In the genomic region with DNA sequence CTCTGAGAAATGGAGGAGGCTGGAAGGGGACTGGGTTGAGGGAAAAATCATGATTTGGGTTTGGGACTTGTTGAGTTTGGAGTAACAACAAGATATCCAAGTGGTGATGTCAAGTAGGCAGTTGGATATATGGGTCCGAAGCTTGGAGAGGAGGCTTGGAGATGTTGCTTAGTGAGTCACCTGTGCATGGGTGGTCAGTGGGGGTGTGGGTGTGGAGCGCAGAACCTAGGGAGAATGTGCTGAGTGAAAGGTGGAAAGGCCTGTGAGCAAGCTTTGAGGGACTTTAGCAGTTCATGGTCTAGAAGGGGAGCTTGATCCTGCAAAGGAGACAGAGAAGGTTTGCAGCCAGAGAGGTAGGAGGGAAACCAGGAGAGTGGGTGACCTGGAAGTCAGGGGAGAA, we compare ENCODE assay signal across 15 cellular contexts. TPM values are rescaled to one million over a fixed set of nuclear protein-coding genes. Genes with fewer than 3 reads are reported as not detected.
DNase-seq lines count a peak whose midpoint lies in the region; TF ChIP-seq lines count a peak whose summit lies in the region.
"Had no signal": no experiment of that assay in that cellular context is flagged by ENCODE, and none has a peak within 500 bp of the region (broad histone marks: within the 10 kb centered on the region; RNA-seq: fewer than 3 reads in every experiment).

No MANE protein-coding gene starts in this region.

- intact Hi-C loops in ascending aorta (cut with DNase I) = loop anchor here (2.0 kb wide), 1 partner anchor 74 kb away; no protein-coding TSS in a partner anchor
- intact Hi-C loops in posterior vena cava (cut with DNase I) = no loop called here
- intact Hi-C loops in CD14-positive monocyte (cut with micrococcal nuclease) = no loop called here

- peaks cover 6 to 9% of the 10 kb centered on the region in 2 donors for H3K36me3 Mint-ChIP-seq in CD14-positive monocyte
- H3K36me3 Mint-ChIP-seq in HFFc6 (ENCODE audit: low read depth) = no peaks in the 10 kb centered on the region; the same call in 1 of the 2 replicates

- H3K9me3 Mint-ChIP-seq in CD14-positive monocyte (peaks cover 0 to 8% (median 0%) of the 10 kb centered on the region in 7 donors), HFFc6 (no peaks in the 10 kb centered on the region)
- H3K9me3 Mint-ChIP-seq: CD8-positive, alpha-beta T cell; GM23338 had no signal

- H3K4me1 Mint-ChIP-seq in CD14-positive monocyte (peaks cover 9% of the 10 kb centered on the region), HFFc6 (ENCODE audit: low read depth) (peaks cover 4% of the 10 kb centered on the region; the same call in 1 of the 2 replicates)

- no peak overlapping the region for H3K27ac ChIP-seq in HEK293 (ENCODE audit: extremely low read depth, low read depth, low read length)
- H3K27ac ChIP-seq in ascending aorta = peak overlapping the region; percentile 11 to 28
- H3K27ac ChIP-seq: 22Rv1, A549, BLaER1, HL-60 had no signal

- H3K27me3 Mint-ChIP-seq in CD14-positive monocyte (ENCODE audit: low read depth in 3 of 3) = peaks cover 11 to 20% (median 13%) of the 10 kb centered on the region in 3 donors
- peaks cover 8% of the 10 kb centered on the region for H3K27me3 Mint-ChIP-seq in HFFc6 (ENCODE audit: insufficient read depth)

- CTCF ChIA-PET in HEK293 (lab: Yijun Ruan, JAX) = interaction anchor here (0.6 to 3.5 kb wide), 8 partner anchors 11 to 678 kb away, joined by 3 to 14 read pairs (median 4); no protein-coding TSS in a partner anchor

- TF ChIP-seq CTCF in HEK293 (tag by site-specific recombination; IDR thresholded peaks at IDR 0.05) (no peak), ascending aorta (IDR thresholded peaks at IDR 0.05) (no peak), CD14-positive monocyte (IDR thresholded peaks at IDR 0.05) (no peak), HFFc6 (IDR thresholded peaks at IDR 0.05) (no peak)

- H3K4me3 ChIP-seq in HEK293 (ENCODE audit: low read depth, low read length) = no peak overlapping the region
- H3K4me3 ChIP-seq in ascending aorta = no peak overlapping the region
- H3K4me3 ChIP-seq: A549, BLaER1, GM23338 had no signal

- no peaks in the 10 kb centered on the region for H3K9me3 ChIP-seq in HEK293 (ENCODE audit: control insufficient read depth, insufficient read depth, low read depth, low read length)
- no peaks in the 10 kb centered on the region for H3K9me3 ChIP-seq in ascending aorta
- H3K9me3 ChIP-seq: A549, BLaER1 had no signal

- no peaks in the 10 kb centered on the region for H3K27me3 ChIP-seq in ascending aorta
- H3K27me3 ChIP-seq: BLaER1 had no signal

- H3K4me3 Mint-ChIP-seq in CD14-positive monocyte (no peak overlapping the region), HFFc6 (no peak overlapping the region)
- H3K4me3 Mint-ChIP-seq: CD8-positive, alpha-beta T cell; GM23338 had no signal

- POLR2A ChIA-PET in HEK293 (lab: Yijun Ruan, JAX) = interaction anchor here (0.5 kb wide), 1 partner anchor 1024 kb away, joined by 3 read pairs; no protein-coding TSS in a partner anchor

- DNase-seq in ascending aorta (ENCODE audit: low spot score in 2 of 2) (no peak), islet precursor cell (peak; percentile 43), posterior vena cava (ENCODE audit: low spot score) (peak; percentile 36), CD14-positive monocyte (ENCODE audit: low spot score) (no peak), HFFc6 (no peak), HCEC 1CT (no peak)
- DNase-seq: Calu3; CD8-positive, alpha-beta T cell; DMS79 treated with DMSO at 0.1 percent for 48 hours had no signal

- H3K36me3 ChIP-seq in HEK293 (ENCODE audit: control insufficient read depth in 2 of 2, insufficient read depth in 1 of 2, low read length in 2 of 2) = peaks cover 0 to 19% of the 10 kb centered on the region in 2 experiments; a peak in 1 of 3 replicates
- H3K36me3 ChIP-seq in ascending aorta = peaks cover 11 to 58% of the 10 kb centered on the region in 2 donors

- H3K27ac Mint-ChIP-seq in CD14-positive monocyte (no peak overlapping the region), HFFc6 (no peak overlapping the region)
- H3K27ac Mint-ChIP-seq: CD8-positive, alpha-beta T cell; GM23338 had no signal

- no peaks in the 10 kb centered on the region for H3K4me1 ChIP-seq in HEK293 (ENCODE audit: control insufficient read depth, insufficient read depth, low read length)
- peaks cover 13 to 15% of the 10 kb centered on the region in 2 donors for H3K4me1 ChIP-seq in ascending aorta

TF ChIP-seq in HEK293, 187 proteins besides CTCF, POLR2A, EP300 and RAD21:
- TF ChIP-seq ZNF211 (tag by site-specific recombination; IDR thresholded peaks at IDR 0.05; ENCODE audit: low read depth) = no peak
- no peak for TF ChIP-seq PRDM1 (tag by site-specific recombination; IDR thresholded peaks at IDR 0.05)
- no peak for TF ChIP-seq WT1 (tag by site-specific recombination; IDR thresholded peaks at IDR 0.05)
- no peak for TF ChIP-seq ZNF394 (tag by site-specific recombination; IDR thresholded peaks at IDR 0.05; ENCODE audit: borderline replicate concordance)
- peak; percentile 66; the same call in 1 of the 2 replicates for TF ChIP-seq EGR2 (tag by site-specific recombination; IDR thresholded peaks at IDR 0.05; ENCODE audit: low read depth)
- no peak for TF ChIP-seq MZF1 (tag by site-specific recombination; IDR thresholded peaks at IDR 0.05; ENCODE audit: borderline replicate concordance)
- TF ChIP-seq SCRT2 (tag by site-specific recombination; IDR thresholded peaks at IDR 0.05) = peak; percentile 43; the same call in 1 of the 2 replicates
- TF ChIP-seq KLF16 (tag by site-specific recombination; IDR thresholded peaks at IDR 0.05) = no peak
- peak; percentile 63 for TF ChIP-seq ZFHX2 (tag by site-specific recombination; conservative IDR thresholded peaks at IDR 0.05)
- no peak for TF ChIP-seq PATZ1 (tag by site-specific recombination; IDR thresholded peaks at IDR 0.05)
- TF ChIP-seq HOXD13 (CRISPR knock-in tag; IDR thresholded peaks at IDR 0.05; ENCODE audit: borderline replicate concordance) = no peak
- no peak for TF ChIP-seq ZNF221 (tag by site-specific recombination; IDR thresholded peaks at IDR 0.05; ENCODE audit: borderline replicate concordance)
- no peak for TF ChIP-seq ZNF664 (tag by site-specific recombination; IDR thresholded peaks at IDR 0.05)
- TF ChIP-seq ZNF670 (tag by site-specific recombination; IDR thresholded peaks at IDR 0.05; ENCODE audit: low read depth) = no peak
- TF ChIP-seq ZNF214 (tag by site-specific recombination; IDR thresholded peaks at IDR 0.05; ENCODE audit: borderline replicate concordance) = no peak
- TF ChIP-seq ZNF585B (tag by site-specific recombination; IDR thresholded peaks at IDR 0.05) = no peak
- TF ChIP-seq, protein P1, sequence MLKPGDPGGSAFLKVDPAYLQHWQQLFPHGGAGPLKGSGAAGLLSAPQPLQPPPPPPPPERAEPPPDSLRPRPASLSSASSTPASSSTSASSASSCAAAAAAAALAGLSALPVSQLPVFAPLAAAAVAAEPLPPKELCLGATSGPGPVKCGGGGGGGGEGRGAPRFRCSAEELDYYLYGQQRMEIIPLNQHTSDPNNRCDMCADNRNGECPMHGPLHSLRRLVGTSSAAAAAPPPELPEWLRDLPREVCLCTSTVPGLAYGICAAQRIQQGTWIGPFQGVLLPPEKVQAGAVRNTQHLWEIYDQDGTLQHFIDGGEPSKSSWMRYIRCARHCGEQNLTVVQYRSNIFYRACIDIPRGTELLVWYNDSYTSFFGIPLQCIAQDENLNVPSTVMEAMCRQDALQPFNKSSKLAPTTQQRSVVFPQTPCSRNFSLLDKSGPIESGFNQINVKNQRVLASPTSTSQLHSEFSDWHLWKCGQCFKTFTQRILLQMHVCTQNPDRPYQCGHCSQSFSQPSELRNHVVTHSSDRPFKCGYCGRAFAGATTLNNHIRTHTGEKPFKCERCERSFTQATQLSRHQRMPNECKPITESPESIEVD (tag by site-specific recombination; IDR thresholded peaks at IDR 0.05) = no peak
- TF ChIP-seq ZNF701 (tag by site-specific recombination; IDR thresholded peaks at IDR 0.05) = no peak

RNA-seq across cellular contexts. Expression of gene PRDM11, which starts 38.2 kb away (rescaled TPM):
- total RNA-seq in ascending aorta (36.5 TPM), posterior vena cava (10 to 100 TPM; 21.1 to 24.5 TPM)
- under 1 TPM in 1 of 2 donors, not detected in 1; 0.48 TPM for polyA plus RNA-seq in CD14-positive monocyte
- total RNA-seq in HFFc6 (2021; fragmentation: NEBNext Ultra II Directional; extraction: Animal tissue kit (Norgen Biotek cat#: 25700)) = 1 to 10 TPM; 2.0 to 5.6 (median 2.7) TPM

Comparison
In these comparisons a context has a peak if more than half of its experiments do, and no peak if none do; other contexts are left out.
1. DNase-seq: peak in islet precursor cell (single experiment) and posterior vena cava (single experiment); none in ascending aorta (0 of 2), CD14-positive monocyte (single experiment), HFFc6 (single experiment) and HCEC 1CT (single experiment).